ENCODE assay signal across 19 cellular contexts in genomic region chr7:68425377-68425776, GRCh38.
DNase-seq lines count a peak whose midpoint lies in the region; ATAC-seq and TF ChIP-seq lines count a peak whose summit lies in the region.
"Had no signal": no experiment of that assay in that cellular context is flagged by ENCODE, and none has a peak within 500 bp of the region (broad histone marks: within the 10 kb centered on the region; RNA-seq: fewer than 3 reads in every experiment).

No MANE protein-coding gene starts in this region.

- H3K9me3 ChIP-seq in psoas muscle (no peaks in the 10 kb centered on the region), ascending aorta (no peaks in the 10 kb centered on the region)
- H3K9me3 ChIP-seq: HAP-1, stomach had no signal

- H3K4me1 ChIP-seq in psoas muscle, result no peaks in the 10 kb centered on the region
- H3K4me1 ChIP-seq in ascending aorta, result no peaks in the 10 kb centered on the region
- H3K4me1 ChIP-seq: HAP-1, stomach had no signal

- H3K27me3 ChIP-seq in psoas muscle (ENCODE audit: insufficient read depth in 3 of 3, low read length in 2 of 3), result no peaks in the 10 kb centered on the region
- no peaks in the 10 kb centered on the region for H3K27me3 ChIP-seq in ascending aorta
- H3K27me3 ChIP-seq: stomach had no signal

- DNase-seq in NCI-H82 (lab: John Stamatoyannopoulos, UW) (peak; percentile 31), NCI-H82 treated with DMSO at 0.1 percent for 48 hours (lab: John Stamatoyannopoulos, UW; ENCODE audit: unreplicated experiment) (no peak), NB4 (ENCODE audit: low read depth) (no peak), epithelial cell of proximal tubule (ENCODE audit: low read depth) (no peak), psoas muscle (no peak), hepatic stellate cell (ENCODE audit: low spot score) (no peak), ascending aorta (ENCODE audit: low spot score in 2 of 2) (no peak), NAMALWA (ENCODE audit: low spot score) (no peak)
- DNase-seq: activated CD4-positive, alpha-beta T cell treated with anti-CD3 and anti-CD28 coated beads, Interleukin-2, amount 50 U/mL, for 4 hours; activated naive CD4-positive, alpha-beta T cell; effector memory CD4-positive, alpha-beta T cell; NCI-H1048; NCI-H2107; stimulated activated CD4-positive, alpha-beta T cell treated with anti-CD3 and anti-CD28 coated beads, Interleukin-2, amount 100 ng/mL, for 24 hours; stomach; T-helper 1 cell had no signal

- H3K27ac ChIP-seq in psoas muscle (no peak overlapping the region), ascending aorta (no peak overlapping the region)
- H3K27ac ChIP-seq: HL-60, stomach had no signal

- H3K4me3 ChIP-seq in NB4 (ENCODE audit: low read depth, low read length) (no peak overlapping the region), epithelial cell of proximal tubule (ENCODE audit: low read depth, low read length) (no peak overlapping the region), psoas muscle (no peak overlapping the region), ascending aorta (no peak overlapping the region)
- H3K4me3 ChIP-seq: HAP-1, stomach had no signal

- WGBS in psoas muscle, 3 donors, result 88 to 96% (median 94%) methylated on average over 6 of the region's 6 CpGs

- intact Hi-C loops in psoas muscle (cut with DNase I) (no loop called here), ascending aorta (cut with DNase I) (no loop called here)

- no peak for ATAC-seq in psoas muscle
- ATAC-seq: Right ventricle myocardium inferior had no signal

- no peaks in the 10 kb centered on the region for H3K36me3 ChIP-seq in psoas muscle (ENCODE audit: insufficient read depth in 1 of 2, low read depth in 1 of 2)
- no peaks in the 10 kb centered on the region for H3K36me3 ChIP-seq in ascending aorta
- H3K36me3 ChIP-seq: HAP-1, stomach had no signal

- TF ChIP-seq POLR2A in NB4 (IDR thresholded peaks at IDR 0.05; ENCODE audit: extremely low read depth, insufficient read length), result no peak

- TF ChIP-seq CTCF in NB4 (IDR thresholded peaks at IDR 0.05; ENCODE audit: low read depth, low read length), result peak; percentile 2
- peak; percentile 7 for TF ChIP-seq CTCF in epithelial cell of proximal tubule (conservative IDR thresholded peaks at IDR 0.05; ENCODE audit: low read depth, low read length)
- peak; percentile 4 for TF ChIP-seq CTCF in psoas muscle (IDR thresholded peaks at IDR 0.05)
- TF ChIP-seq CTCF in ascending aorta (IDR thresholded peaks at IDR 0.05), result no peak

Comparison
In these comparisons a context has a peak if more than half of its experiments do, and no peak if none do; other contexts are left out.
1. CTCF ChIP-seq: peak in NB4 (single experiment), epithelial cell of proximal tubule (single experiment) and psoas muscle (single experiment); none in ascending aorta (0 of 3).